Comparison of ENCODE assay signal across 11 cellular contexts in genomic region chr5:110752953-110753352, GRCh38. TPM values are rescaled to one million over a fixed set of nuclear protein-coding genes. Genes with fewer than 3 reads are reported as not detected.
DNase-seq lines count a peak whose midpoint lies in the region; ATAC-seq and TF ChIP-seq lines count a peak whose summit lies in the region.
"Had no signal": no experiment of that assay in that cellular context is flagged by ENCODE, and none has a peak within 500 bp of the region (broad histone marks: within the 10 kb centered on the region; RNA-seq: fewer than 3 reads in every experiment).

No MANE protein-coding gene starts in this region.

- TF ChIP-seq POLR2A in Peyer's patch (IDR thresholded peaks at IDR 0.05) = no peak

- no peaks in the 10 kb centered on the region for H3K4me1 ChIP-seq in Peyer's patch

- H3K9me3 ChIP-seq in Peyer's patch = no peaks in the 10 kb centered on the region
- H3K9me3 ChIP-seq: thoracic aorta had no signal

- TF ChIP-seq CTCF in RWPE1 (conservative IDR thresholded peaks at IDR 0.05; ENCODE audit: low read depth) (no peak), Peyer's patch (IDR thresholded peaks at IDR 0.05) (no peak)

- peaks cover 60% of the 10 kb centered on the region for H3K4me1 Mint-ChIP-seq in activated T-helper 1 cell treated with anti-CD3 and anti-CD28 coated beads, Interleukin-12 subunit alpha, Interleukin-12 subunit beta, Interleukin-2, Interleukin-4 antibody, amounts not matched to agents 30 ng/mL and 10 ng/mL and 1 ng/mL, durations not matched to agents 14 hours and 24 hours and 36 hours (ENCODE audit: low read depth)
- peaks cover 2 to 40% of the 10 kb centered on the region in 2 donors for H3K4me1 Mint-ChIP-seq in immature natural killer cell

- H3K4me3 ChIP-seq in GM08714 (ENCODE audit: low read length) (peak overlapping the region; percentile 55; the same call in 1 of the 2 replicates), Peyer's patch (no peak overlapping the region)
- H3K4me3 ChIP-seq: SK-N-MC, thoracic aorta had no signal

- no peaks in the 10 kb centered on the region for H3K27me3 Mint-ChIP-seq in activated T-helper 1 cell treated with anti-CD3 and anti-CD28 coated beads, Interleukin-12 subunit alpha, Interleukin-12 subunit beta, Interleukin-2, Interleukin-4 antibody, amounts not matched to agents 30 ng/mL and 10 ng/mL and 1 ng/mL, durations not matched to agents 14 hours and 24 hours and 36 hours (ENCODE audit: insufficient read depth)
- peaks cover 0 to 1% (median 0%) of the 10 kb centered on the region in 3 donors for H3K27me3 Mint-ChIP-seq in immature natural killer cell (ENCODE audit: low read depth in 3 of 3)

- peak overlapping the region; percentile 64 for H3K4me3 Mint-ChIP-seq in activated T-helper 1 cell treated with anti-CD3 and anti-CD28 coated beads, Interleukin-12 subunit alpha, Interleukin-12 subunit beta, Interleukin-2, Interleukin-4 antibody, amounts not matched to agents 30 ng/mL and 10 ng/mL and 1 ng/mL, durations not matched to agents 14 hours and 24 hours and 36 hours
- H3K4me3 Mint-ChIP-seq in immature natural killer cell = no peak overlapping the region

- no peak overlapping the region for H3K27ac ChIP-seq in RWPE1
- no peak overlapping the region for H3K27ac ChIP-seq in Peyer's patch
- H3K27ac ChIP-seq: SK-N-MC, thoracic aorta had no signal

- H3K27ac Mint-ChIP-seq in activated T-helper 1 cell treated with anti-CD3 and anti-CD28 coated beads, Interleukin-12 subunit alpha, Interleukin-12 subunit beta, Interleukin-2, Interleukin-4 antibody, amounts not matched to agents 30 ng/mL and 10 ng/mL and 1 ng/mL, durations not matched to agents 14 hours and 24 hours and 36 hours = peak overlapping the region; percentile 92
- H3K27ac Mint-ChIP-seq in immature natural killer cell = peak overlapping the region in 3 of 6 donors; percentile 6 to 13 (median 10)

- no peaks in the 10 kb centered on the region for H3K9me3 Mint-ChIP-seq in activated T-helper 1 cell treated with anti-CD3 and anti-CD28 coated beads, Interleukin-12 subunit alpha, Interleukin-12 subunit beta, Interleukin-2, Interleukin-4 antibody, amounts not matched to agents 30 ng/mL and 10 ng/mL and 1 ng/mL, durations not matched to agents 14 hours and 24 hours and 36 hours
- H3K9me3 Mint-ChIP-seq in immature natural killer cell = no peaks in the 10 kb centered on the region

- ATAC-seq in GM21367 (IDR thresholded peaks at IDR 0.05; ENCODE audit: unreplicated experiment) (peak; percentile 12), HG03095 (IDR thresholded peaks at IDR 0.05; ENCODE audit: unreplicated experiment) (peak; percentile 13)

- H3K36me3 Mint-ChIP-seq in activated T-helper 1 cell treated with anti-CD3 and anti-CD28 coated beads, Interleukin-12 subunit alpha, Interleukin-12 subunit beta, Interleukin-2, Interleukin-4 antibody, amounts not matched to agents 30 ng/mL and 10 ng/mL and 1 ng/mL, durations not matched to agents 14 hours and 24 hours and 36 hours (ENCODE audit: low read depth) = peaks cover 48% of the 10 kb centered on the region
- peaks cover 16 to 30% (median 18%) of the 10 kb centered on the region in 3 donors for H3K36me3 Mint-ChIP-seq in immature natural killer cell

- H3K27me3 ChIP-seq in Peyer's patch = no peaks in the 10 kb centered on the region

- intact Hi-C loops in activated T-helper 1 cell treated with anti-CD3 and anti-CD28 coated beads, Interleukin-12 subunit alpha, Interleukin-12 subunit beta, Interleukin-2, Interleukin-4 antibody, amounts not matched to agents 30 ng/mL and 10 ng/mL and 1 ng/mL, durations not matched to agents 14 hours and 24 hours and 36 hours (cut with micrococcal nuclease) = loop anchor here (1.0 to 5.0 kb wide), 12 partner anchors 14 to 1408 kb away; partner anchors contain the start of genes MAN2A1, NREP, SLC25A46 and WDR36

- CTCF ChIA-PET in RWPE1 (lab: Yijun Ruan, JAX) = no interaction called here

- peaks cover 0 to 38% (median 0%) of the 10 kb centered on the region in 3 donors for H3K36me3 ChIP-seq in Peyer's patch

- POLR2A ChIA-PET in RWPE1 (lab: Yijun Ruan, JAX; ENCODE audit: low non-redundant PET) = no interaction called here

- no peak for DNase-seq in activated T-helper 1 cell treated with anti-CD3 and anti-CD28 coated beads, Interleukin-12 subunit alpha, Interleukin-12 subunit beta, Interleukin-2, Interleukin-4 antibody, amounts not matched to agents 30 ng/mL and 10 ng/mL and 1 ng/mL, durations not matched to agents 14 hours and 24 hours and 36 hours (ENCODE audit: low spot score)
- no peak for DNase-seq in HK-2 (ENCODE audit: unreplicated experiment)
- no peak for DNase-seq in RWPE1 (ENCODE audit: low spot score)
- DNase-seq in immature natural killer cell = no peak
- DNase-seq in Peyer's patch = no peak
- DNase-seq: effector CD8-positive, alpha-beta T cell had no signal

RNA-seq across cellular contexts. Expression of gene SLC25A46, which starts 14.1 kb away (rescaled TPM):
- 54.6 and 55.4 TPM in 2 replicates for total RNA-seq in activated T-helper 1 cell treated with anti-CD3 and anti-CD28 coated beads, Interleukin-12 subunit alpha, Interleukin-12 subunit beta, Interleukin-2, Interleukin-4 antibody, amounts not matched to agents 30 ng/mL and 10 ng/mL and 1 ng/mL, durations not matched to agents 14 hours and 24 hours and 36 hours
- 10 to 100 TPM; 29.0 to 52.2 (median 32.5) TPM for polyA plus RNA-seq in immature natural killer cell
- total RNA-seq in Peyer's patch = 10 to 100 TPM; 40.0 to 63.0 (median 50.4) TPM

RNA-seq across cellular contexts. Expression of gene TMEM232, which starts 26.5 kb away (rescaled TPM):
- 0.61 and 1.3 TPM in 2 replicates for total RNA-seq in activated T-helper 1 cell treated with anti-CD3 and anti-CD28 coated beads, Interleukin-12 subunit alpha, Interleukin-12 subunit beta, Interleukin-2, Interleukin-4 antibody, amounts not matched to agents 30 ng/mL and 10 ng/mL and 1 ng/mL, durations not matched to agents 14 hours and 24 hours and 36 hours
- not detected for polyA plus RNA-seq in immature natural killer cell
- 1 to 10 TPM; 1.1 to 5.5 (median 3.3) TPM for total RNA-seq in Peyer's patch
